Comparison of ENCODE assay signal across 8 cellular contexts in the genomic region with DNA sequence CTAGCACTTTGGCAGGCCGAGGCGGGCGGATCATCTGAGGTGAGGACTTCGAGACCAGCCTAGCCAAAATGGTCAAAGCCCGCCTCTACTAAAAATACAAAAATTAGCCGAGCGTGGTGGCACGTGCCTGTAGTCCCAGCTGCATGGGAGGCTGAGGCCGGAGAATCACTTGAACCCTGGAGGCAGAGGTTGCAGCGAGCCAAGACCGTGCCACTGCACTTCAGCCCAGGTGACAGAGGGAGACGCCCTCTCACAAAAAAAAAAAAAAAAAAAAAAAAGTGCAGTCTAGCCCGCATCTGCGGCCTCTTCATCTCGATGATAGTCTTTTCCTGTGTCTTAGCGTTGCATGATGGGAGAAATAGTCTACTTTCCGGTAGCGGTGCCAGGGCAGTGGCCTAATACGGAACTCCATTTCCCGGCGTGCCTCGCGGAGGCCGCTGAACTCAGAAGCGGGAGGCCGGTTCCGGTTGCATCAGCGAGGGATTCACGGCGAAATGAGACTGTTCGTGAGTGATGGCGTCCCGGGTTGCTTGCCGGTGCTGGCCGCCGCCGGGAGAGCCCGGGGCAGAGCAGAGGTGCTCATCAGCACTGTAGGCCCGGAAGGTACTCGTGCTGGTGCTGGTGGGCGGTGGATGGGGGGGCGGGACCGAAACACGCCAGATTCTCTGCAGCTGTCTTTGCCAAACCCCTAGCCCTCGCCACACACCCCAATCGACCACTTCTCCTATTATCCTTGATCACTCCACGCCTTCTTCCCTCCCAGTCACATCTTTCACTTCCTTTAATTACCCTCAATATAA. TPM values are rescaled to one million over a fixed set of nuclear protein-coding genes. Genes with fewer than 3 reads are reported as not detected.
DNase-seq lines count a peak whose midpoint lies in the region; ATAC-seq and TF ChIP-seq lines count a peak whose summit lies in the region.

TSS of gene MARS1 (plus strand) at position 472 of the 800 bp plus-strand sequence. CDS start at position 495, 23 bp downstream.

- H3K27me3 ChIP-seq in left ventricle myocardium inferior (ENCODE audit: low read depth), result peaks cover 5% of the 10 kb centered on the region

- peak within 1 kb of the TSS; percentile 100 for H3K4me3 Mint-ChIP-seq in T-helper 1 cell treated with Interleukin-12 subunit alpha and Interleukin-12 subunit beta and Interleukin-4 antibody, amounts not matched to agents 30 μg/mL and 1 μg/mL, for 36 hours
- H3K4me3 Mint-ChIP-seq in progenitor cell of endocrine pancreas (ENCODE audit: low read depth), result peak within 1 kb of the TSS; percentile 97

- intact Hi-C loops in left ventricle myocardium inferior (cut with micrococcal nuclease), result no loop called here

- peak within 1 kb of the TSS; percentile 78 for H3K27ac ChIP-seq in left ventricle myocardium inferior (replicated peaks)

- H3K27ac Mint-ChIP-seq in T-helper 1 cell treated with Interleukin-12 subunit alpha and Interleukin-12 subunit beta and Interleukin-4 antibody, amounts not matched to agents 30 μg/mL and 1 μg/mL, for 36 hours, result peak within 1 kb of the TSS; percentile 97
- peak within 1 kb of the TSS; percentile 95 for H3K27ac Mint-ChIP-seq in progenitor cell of endocrine pancreas

- TF ChIP-seq CTCF in left ventricle myocardium inferior (IDR thresholded peaks at IDR 0.05; ENCODE audit: borderline replicate concordance), result no peak
- TF ChIP-seq CTCF in progenitor cell of endocrine pancreas (IDR thresholded peaks at IDR 0.05; ENCODE audit: unreplicated experiment), result no peak

- peak; percentile 79 for TF ChIP-seq POLR2A in GM15510 (IDR thresholded peaks at IDR 0.05; ENCODE audit: borderline replicate concordance, extremely low read depth, insufficient read length)

- no peaks in the 10 kb centered on the region for H3K27me3 Mint-ChIP-seq in T-helper 1 cell treated with Interleukin-12 subunit alpha and Interleukin-12 subunit beta and Interleukin-4 antibody, amounts not matched to agents 30 μg/mL and 1 μg/mL, for 36 hours (ENCODE audit: low read depth)
- H3K27me3 Mint-ChIP-seq in progenitor cell of endocrine pancreas, result peaks cover 6% of the 10 kb centered on the region

- peaks cover 25% of the 10 kb centered on the region for H3K4me1 ChIP-seq in left ventricle myocardium inferior

- peak; percentile 99 for ATAC-seq in HG02885 (IDR thresholded peaks at IDR 0.05; ENCODE audit: poor library complexity, unreplicated experiment)

- no peaks in the 10 kb centered on the region for H3K9me3 ChIP-seq in left ventricle myocardium inferior (replicated peaks)

- H3K36me3 ChIP-seq in left ventricle myocardium inferior, result peaks cover 40% of the 10 kb centered on the region

- no peaks in the 10 kb centered on the region for H3K9me3 Mint-ChIP-seq in T-helper 1 cell treated with Interleukin-12 subunit alpha and Interleukin-12 subunit beta and Interleukin-4 antibody, amounts not matched to agents 30 μg/mL and 1 μg/mL, for 36 hours
- H3K9me3 Mint-ChIP-seq in progenitor cell of endocrine pancreas (ENCODE audit: low read depth), result peaks cover under 1% of the 10 kb centered on the region

- H3K4me1 Mint-ChIP-seq in T-helper 1 cell treated with Interleukin-12 subunit alpha and Interleukin-12 subunit beta and Interleukin-4 antibody, amounts not matched to agents 30 μg/mL and 1 μg/mL, for 36 hours (ENCODE audit: low read depth), result peaks cover 32% of the 10 kb centered on the region
- H3K4me1 Mint-ChIP-seq in progenitor cell of endocrine pancreas (ENCODE audit: low read depth), result peaks cover 12% of the 10 kb centered on the region

- DNase-seq in NCI-H1694 (lab: John Stamatoyannopoulos, UW), result peak; percentile 97
- peak; percentile 97 for DNase-seq in amniotic stem cell (lab: John Stamatoyannopoulos, UW)
- DNase-seq in left ventricle myocardium inferior, result peak; percentile 93
- DNase-seq in progenitor cell of endocrine pancreas (ENCODE audit: low spot score, unreplicated experiment), result peak; percentile 72
- DNase-seq in ureter (ENCODE audit: low spot score), result peak; percentile 95

- peak within 1 kb of the TSS; percentile 98 for H3K4me3 ChIP-seq in left ventricle myocardium inferior

- H3K36me3 Mint-ChIP-seq in T-helper 1 cell treated with Interleukin-12 subunit alpha and Interleukin-12 subunit beta and Interleukin-4 antibody, amounts not matched to agents 30 μg/mL and 1 μg/mL, for 36 hours (ENCODE audit: low read depth), result peaks cover 33% of the 10 kb centered on the region
- peaks cover 17% of the 10 kb centered on the region for H3K36me3 Mint-ChIP-seq in progenitor cell of endocrine pancreas (ENCODE audit: insufficient read depth)

RNA-seq across cellular contexts. Expression of gene MARS1, which starts in this region (rescaled TPM):
- 73.1 TPM for total RNA-seq in left ventricle myocardium inferior
- 290 and 318 TPM in 2 replicates for total RNA-seq in progenitor cell of endocrine pancreas
- 327 TPM for total RNA-seq in ureter

Comparison
In these comparisons a context has a peak if more than half of its experiments do, and no peak if none do; other contexts are left out.
1. Peak in every context shown above with its lines: DNase-seq, ATAC-seq, H3K4me3 ChIP-seq and H3K27ac ChIP-seq.